Comparison of ENCODE assay signal across 11 cellular contexts in the genomic region with DNA sequence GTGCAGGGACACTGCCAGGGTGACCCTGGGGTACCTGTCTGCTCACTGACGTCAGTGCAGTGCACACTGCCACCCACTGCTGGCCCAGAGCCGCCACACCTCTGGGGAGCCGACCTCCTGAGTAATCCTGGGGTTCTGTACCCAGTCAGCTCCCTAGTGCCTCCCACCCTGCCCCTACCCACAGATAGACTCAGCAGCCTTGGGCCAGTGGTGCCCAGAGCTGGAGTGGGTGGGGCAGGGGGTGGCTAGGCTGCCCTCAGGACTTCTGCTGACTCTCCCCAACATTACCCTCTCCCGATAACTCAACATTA. TPM values are rescaled to one million over a fixed set of nuclear protein-coding genes. Genes with fewer than 3 reads are reported as not detected.
"Had no signal": no experiment of that assay in that cellular context is flagged by ENCODE, and none has a peak within 500 bp of the region (broad histone marks: within the 10 kb centered on the region; RNA-seq: fewer than 3 reads in every experiment).

No MANE protein-coding gene starts in this region.

- DNase-seq: activated CD4-positive, alpha-beta T cell treated with anti-CD3 and anti-CD28 coated beads for 1 hour; activated CD8-positive, alpha-beta memory T cell treated with anti-CD3 and anti-CD28 coated beads for 24 hours; activated gamma-delta T cell; foreskin fibroblast; left colon; mesendoderm; naive thymus-derived CD4-positive, alpha-beta T cell; stimulated activated CD4-positive, alpha-beta T cell treated with anti-CD3 and anti-CD28 coated beads, Interleukin-4, amount 100 ng/mL, for 24 hours had no signal

- H3K4me3 Mint-ChIP-seq: activated naive CD8-positive, alpha-beta T cell; naive thymus-derived CD4-positive, alpha-beta T cell; stimulated activated memory B cell treated with anti-CD40 and anti-IgM and Interleukin-4, amounts not matched to agents 10 μg/mL and 1 μg/mL and 100 μg/mL, for 72 hours had no signal

- ATAC-seq: left colon; naive thymus-derived CD4-positive, alpha-beta T cell; stimulated activated memory B cell treated with anti-CD40 and anti-IgM and Interleukin-4, amounts not matched to agents 10 μg/mL and 1 μg/mL and 100 μg/mL, for 72 hours had no signal

- H3K27ac Mint-ChIP-seq: activated naive CD8-positive, alpha-beta T cell; stimulated activated memory B cell treated with anti-CD40 and anti-IgM and Interleukin-4, amounts not matched to agents 10 μg/mL and 1 μg/mL and 100 μg/mL, for 72 hours had no signal

- H3K9me3 Mint-ChIP-seq: stimulated activated memory B cell treated with anti-CD40 and anti-IgM and Interleukin-4, amounts not matched to agents 10 μg/mL and 1 μg/mL and 100 μg/mL, for 72 hours had no signal

- H3K36me3 Mint-ChIP-seq: activated naive CD8-positive, alpha-beta T cell; naive thymus-derived CD4-positive, alpha-beta T cell; stimulated activated memory B cell treated with anti-CD40 and anti-IgM and Interleukin-4, amounts not matched to agents 10 μg/mL and 1 μg/mL and 100 μg/mL, for 72 hours had no signal

RNA-seq across cellular contexts. Expression of a gene that starts 5.8 kb away (rescaled TPM):
- total RNA-seq: glomerular endothelial cell had no signal

RNA-seq across cellular contexts. Expression of a gene that starts 42.6 kb away (rescaled TPM):
- total RNA-seq: glomerular endothelial cell had no signal
